In the genomic region with DNA sequence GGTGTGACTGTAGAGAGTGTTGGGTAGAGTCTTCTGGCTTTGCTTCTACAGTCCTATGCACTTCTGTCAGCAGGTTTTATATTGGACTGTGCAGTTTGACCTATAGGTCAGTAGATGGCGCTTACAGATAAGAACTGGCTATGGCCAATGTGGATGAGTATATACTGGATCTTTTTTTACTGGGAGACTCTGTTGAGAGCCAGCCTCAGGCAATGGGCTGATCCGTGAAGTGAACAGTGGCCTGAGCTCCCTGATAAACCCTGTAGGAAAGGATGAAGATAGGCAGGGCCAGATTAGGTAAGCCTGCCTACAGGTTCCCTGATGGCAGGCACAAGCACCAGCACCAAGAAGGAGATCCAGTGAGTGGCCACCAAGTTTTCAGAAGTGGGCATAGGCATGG, we compare ENCODE assay signal across 8 cellular contexts.
DNase-seq lines count a peak whose midpoint lies in the region; TF ChIP-seq lines count a peak whose summit lies in the region.

No MANE protein-coding gene starts in this region.

- H3K27me3 ChIP-seq in H7 (ENCODE audit: control insufficient read depth, insufficient read depth, low read length) = no peaks in the 10 kb centered on the region

- H3K36me3 ChIP-seq in H7 (replicated peaks; ENCODE audit: control insufficient read depth, insufficient read depth, low read length) = no peaks in the 10 kb centered on the region

- in situ Hi-C loops in KBM-7 (cut with MboI; ENCODE audit: low pct_unique_long_range_greater_than_20kb, low sequenced_read_pairs) = no loop called here

- TF ChIP-seq CTCF in foreskin fibroblast (IDR thresholded peaks at IDR 0.05; ENCODE audit: low read depth, low read length) = peak; percentile 78

- H3K4me3 ChIP-seq in H7 (ENCODE audit: insufficient read depth, low read depth, low read length) = no peak overlapping the region
- no peak overlapping the region for H3K4me3 ChIP-seq in foreskin fibroblast (ENCODE audit: low read depth in 1 of 2, low read length in 2 of 2)

- DNase-seq in SIG-M5 treated with dmso at 0.1 percent for 504 hours (lab: John Stamatoyannopoulos, UW; ENCODE audit: unreplicated experiment) = peak; percentile 55
- DNase-seq in SIG-M5 (lab: John Stamatoyannopoulos, UW) = no peak
- DNase-seq in H7 = peak; percentile 49
- peak; percentile 49 for DNase-seq in KBM-7
- DNase-seq in SHP77 (lab: John Stamatoyannopoulos, UW) = peak; percentile 41 to 60
- DNase-seq in foreskin fibroblast = peak; percentile 57 to 82
- DNase-seq in putamen (ENCODE audit: low spot score) = peak; percentile 18
- DNase-seq in NCI-H187 (lab: John Stamatoyannopoulos, UW) = no peak

Comparison
In these comparisons a context has a peak if more than half of its experiments do, and no peak if none do; other contexts are left out.
1. DNase-seq: peak in SIG-M5 treated with dmso at 0.1 percent for 504 hours (single experiment), H7 (single experiment), KBM-7 (single experiment), SHP77 (2 of 2), foreskin fibroblast (2 of 2) and putamen (single experiment); none in SIG-M5 (single experiment) and NCI-H187 (0 of 2).